ENCODE assay signal across 9 cellular contexts in the genomic region with DNA sequence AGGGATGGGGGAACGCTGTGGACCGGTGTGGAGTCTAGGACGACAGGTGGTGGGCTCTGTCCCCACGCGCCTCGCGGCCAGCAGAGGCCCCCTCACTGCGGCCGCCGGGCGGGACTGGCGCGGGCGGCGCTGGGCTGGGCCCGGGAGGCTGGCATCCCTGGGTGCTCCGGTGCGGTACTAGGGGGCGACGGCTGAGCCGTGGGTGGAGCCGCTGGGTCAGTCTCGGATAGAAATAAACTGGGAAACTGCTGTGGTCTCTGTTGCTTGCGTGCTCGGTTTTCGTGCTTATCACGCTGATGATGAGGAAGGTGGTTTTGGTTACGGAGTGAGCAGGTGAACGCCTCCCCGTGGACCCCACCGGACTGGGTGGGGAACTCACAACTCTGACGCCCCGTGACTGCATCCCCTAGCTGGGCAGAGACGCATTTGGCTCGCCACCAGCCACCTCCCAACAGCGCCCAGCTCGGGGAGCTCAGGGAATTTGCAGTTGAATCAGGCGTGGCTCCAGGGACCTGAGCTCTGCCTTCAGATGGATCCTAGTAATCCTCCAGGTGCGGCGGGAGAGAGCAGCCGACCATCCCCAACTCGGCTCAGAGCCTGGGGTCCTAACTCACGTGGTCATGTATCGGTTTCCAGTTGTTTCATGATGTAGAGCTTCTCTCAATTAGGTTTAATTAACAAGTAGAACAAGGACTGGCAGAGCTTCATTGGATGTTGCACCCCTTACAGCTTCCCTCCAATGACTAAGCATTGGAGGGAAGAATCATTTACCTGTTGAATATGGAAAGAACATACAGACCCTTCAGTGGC. TPM values are rescaled to one million over a fixed set of nuclear protein-coding genes. Genes with fewer than 3 reads are reported as not detected.
A peak's percentile ranks its signal among the peaks of the same experiment; 100 is the strongest.
DNase-seq lines count a peak whose midpoint lies in the region; ATAC-seq and TF ChIP-seq lines count a peak whose summit lies in the region.
"Had no signal": no experiment of that assay in that cellular context is flagged by ENCODE, and none has a peak within 500 bp of the region (broad histone marks: within the 10 kb centered on the region; RNA-seq: fewer than 3 reads in every experiment).

No MANE protein-coding gene starts in this region.

- H3K27ac ChIP-seq in coronary artery (no peak overlapping the region), right lobe of liver (no peak overlapping the region), testis (no peak overlapping the region)

- no peaks in the 10 kb centered on the region for H3K36me3 ChIP-seq in right lobe of liver
- no peaks in the 10 kb centered on the region for H3K36me3 ChIP-seq in testis (ENCODE audit: low read depth, missing control alignments)

- intact Hi-C loops in right lobe of liver (cut with DNase I): no loop called here
- intact Hi-C loops in testis (cut with DNase I; ENCODE audit: low total_unique reads): no loop called here

- peak; percentile 66 to 69 (median 68) for ATAC-seq in right lobe of liver

- TF ChIP-seq POLR2A in right lobe of liver (IDR thresholded peaks at IDR 0.05) (no peak), testis (IDR thresholded peaks at IDR 0.05) (no peak)

- TF ChIP-seq CTCF in coronary artery (IDR thresholded peaks at IDR 0.05) (no peak), right lobe of liver (IDR thresholded peaks at IDR 0.05) (no peak), testis (IDR thresholded peaks at IDR 0.05) (no peak)

- DNase-seq in activated CD8-positive, alpha-beta memory T cell treated with anti-CD3 and anti-CD28 coated beads, Interleukin-2, amount 50 U/mL, for 48 hours: peak; percentile 53
- DNase-seq in activated CD8-positive, alpha-beta memory T cell treated with anti-CD3 and anti-CD28 coated beads for 24 hours: no peak
- peak; percentile 49 for DNase-seq in NCI-H774 (lab: John Stamatoyannopoulos, UW)
- peak; percentile 71 for DNase-seq in coronary artery (ENCODE audit: low spot score)
- DNase-seq in right lobe of liver: peak; percentile 35 to 54 (median 44)
- peak; percentile 53 for DNase-seq in testis
- no peak for DNase-seq in RKO (ENCODE audit: low spot score)
- no peak for DNase-seq in stimulated activated naive CD4-positive, alpha-beta T cell treated with Interleukin-2 at 50 U/mL for 16 hours (lab: John Stamatoyannopoulos, UW)
- DNase-seq: DND-41 had no signal

- 3% methylated on average over 6 of the region's 44 CpGs for whole genome bisulfite sequencing in right lobe of liver (ENCODE audit: insufficient coverage, low coverage, low lambda C conversion rate, missing lambda C conversion rate)
- 5 to 8% methylated on average over 26 to 44 of the region's 44 CpGs for WGBS in testis, 2 donors

- H3K4me3 ChIP-seq in coronary artery: peak overlapping the region; percentile 79
- peak overlapping the region; percentile 16 to 26 (median 17) for H3K4me3 ChIP-seq in right lobe of liver
- H3K4me3 ChIP-seq in testis: peak overlapping the region; percentile 36 to 57

- no peaks in the 10 kb centered on the region for H3K27me3 ChIP-seq in right lobe of liver
- no peaks in the 10 kb centered on the region for H3K27me3 ChIP-seq in testis

- H3K4me1 ChIP-seq in right lobe of liver (peaks cover 0 to 16% (median 0%) of the 10 kb centered on the region in 4 donors), testis (no peaks in the 10 kb centered on the region)

- H3K9me3 ChIP-seq in right lobe of liver (no peaks in the 10 kb centered on the region), testis (no peaks in the 10 kb centered on the region)

RNA-seq across cellular contexts. Expression of a gene that starts 32.1 kb away (rescaled TPM):
- 10 to 100 TPM; 10.4 to 32.1 (median 17.6) TPM for total RNA-seq in right lobe of liver
- 10 to 100 TPM in 1 of 2 donors, 1 to 10 TPM in 1; 9.8 to 10.7 TPM for total RNA-seq in testis
- polyA plus RNA-seq in testis (ENCODE audit: insufficient read depth, low read depth, low replicate concordance): 7.9 TPM

RNA-seq across cellular contexts. Expression of a gene that starts 38.4 kb away (rescaled TPM):
- not detected for total RNA-seq in right lobe of liver
- 1 to 10 TPM in 1 of 2 donors, under 1 TPM in 1; 0.19 to 1.2 TPM for total RNA-seq in testis
- 1.6 TPM for polyA plus RNA-seq in testis (ENCODE audit: insufficient read depth, low read depth, low replicate concordance)

Comparison
In these comparisons a context has a peak if more than half of its experiments do, and no peak if none do; other contexts are left out.
1. DNase-seq: peak in activated CD8-positive, alpha-beta memory T cell treated with anti-CD3 and anti-CD28 coated beads, Interleukin-2, amount 50 U/mL, for 48 hours (single experiment), NCI-H774 (single experiment), coronary artery (single experiment), right lobe of liver (3 of 3) and testis (single experiment); none in activated CD8-positive, alpha-beta memory T cell treated with anti-CD3 and anti-CD28 coated beads for 24 hours (single experiment), RKO (single experiment) and stimulated activated naive CD4-positive, alpha-beta T cell treated with Interleukin-2 at 50 U/mL for 16 hours (single experiment).
2. H3K4me3 ChIP-seq: peak in every context shown above with its lines; median percentile 79 in coronary artery; 46 in testis; 17 in right lobe of liver.